In genomic region chr15:48096813-48097212, GRCh38 we compare ENCODE assay signal across 17 cellular contexts. TPM values are rescaled to one million over a fixed set of nuclear protein-coding genes. Genes with fewer than 3 reads are reported as not detected.
DNase-seq lines count a peak whose midpoint lies in the region; ATAC-seq and TF ChIP-seq lines count a peak whose summit lies in the region.
"Had no signal": no experiment of that assay in that cellular context is flagged by ENCODE, and none has a peak within 500 bp of the region (broad histone marks: within the 10 kb centered on the region; RNA-seq: fewer than 3 reads in every experiment).

No MANE protein-coding gene starts in this region.

- no peak overlapping the region for H3K27ac Mint-ChIP-seq in stimulated activated naive B cell treated with anti-CD40 and anti-IgM and Interleukin-4, amounts not matched to agents 10 μg/mL and 1 μg/mL and 100 μg/mL, for 72 hours
- H3K27ac Mint-ChIP-seq: activated T-cell treated with anti-CD3 and anti-CD28 coated beads, Interleukin-2, amount 50 U/mL, for 72 hours had no signal

- H3F3A ChIP-seq in SK-N-SH (replicated peaks; ENCODE audit: insufficient read depth), result no peaks in the 10 kb centered on the region

- no peaks in the 10 kb centered on the region for H4K20me1 ChIP-seq in SK-N-SH (ENCODE audit: insufficient read depth)

- H3K9me3 ChIP-seq in AG04450 (ENCODE audit: control insufficient read depth, insufficient read depth, low read length) (no peaks in the 10 kb centered on the region), SK-N-SH (no peaks in the 10 kb centered on the region)
- H3K9me3 ChIP-seq in effector memory CD4-positive, alpha-beta T cell (ENCODE audit: control insufficient read depth, low read length), result no peaks in the 10 kb centered on the region
- H3K9me3 ChIP-seq: Peyer's patch had no signal

- DNase-seq in AG04450 (ENCODE audit: low read depth, low spot score) (peak; percentile 58), HCEC 1CT (peak; percentile 88), SK-N-SH (no peak), fibroblast of villous mesenchyme (ENCODE audit: low read depth) (peak; percentile 80), KG1 (lab: John Stamatoyannopoulos, UW) (no peak), HUDEP-2 (lab: John Stamatoyannopoulos, UW; ENCODE audit: unreplicated experiment in 76 of 76) (no peak)
- DNase-seq in stimulated activated naive B cell treated with anti-CD40 and anti-IgM and Interleukin-4, amounts not matched to agents 10 μg/mL and 1 μg/mL and 100 μg/mL, for 72 hours, result no peak
- DNase-seq in effector memory CD4-positive, alpha-beta T cell, result no peak
- DNase-seq: activated T-cell treated with anti-CD3 and anti-CD28 coated beads, Interleukin-2, amount 50 U/mL, for 72 hours; AML-193; GF-D8; hippocampal formation; NCI-H2081 treated with DMSO at 0.1 percent for 48 hours; Peyer's patch; right cardiac atrium had no signal

- no peak overlapping the region for H3K9ac ChIP-seq in SK-N-SH

- no peak for TF ChIP-seq CTCF in AG04450 (IDR thresholded peaks at IDR 0.05; ENCODE audit: low read depth, low read length)
- no peak for TF ChIP-seq CTCF in SK-N-SH (IDR thresholded peaks at IDR 0.05)
- TF ChIP-seq CTCF in fibroblast of villous mesenchyme (IDR thresholded peaks at IDR 0.05; ENCODE audit: insufficient read depth, low read depth, low read length), result no peak

- H3K4me2 ChIP-seq in SK-N-SH, result peak overlapping the region; percentile 15; the same call in 1 of the 2 replicates

- no peaks in the 10 kb centered on the region for H3K9me2 ChIP-seq in SK-N-SH

- no peaks in the 10 kb centered on the region for H3K36me3 Mint-ChIP-seq in stimulated activated naive B cell treated with anti-CD40 and anti-IgM and Interleukin-4, amounts not matched to agents 10 μg/mL and 1 μg/mL and 100 μg/mL, for 72 hours

- H3K27me3 Mint-ChIP-seq in stimulated activated naive B cell treated with anti-CD40 and anti-IgM and Interleukin-4, amounts not matched to agents 10 μg/mL and 1 μg/mL and 100 μg/mL, for 72 hours, result peaks cover 0 to 17% of the 10 kb centered on the region in 2 donors

- no peaks in the 10 kb centered on the region for H3K4me1 Mint-ChIP-seq in stimulated activated naive B cell treated with anti-CD40 and anti-IgM and Interleukin-4, amounts not matched to agents 10 μg/mL and 1 μg/mL and 100 μg/mL, for 72 hours

- no peaks in the 10 kb centered on the region for H3K36me3 ChIP-seq in SK-N-SH (replicated peaks in 1 of 2; ENCODE audit: control insufficient read depth in 1 of 2, insufficient read depth in 2 of 2, low read length in 1 of 2)
- H3K36me3 ChIP-seq in effector memory CD4-positive, alpha-beta T cell (ENCODE audit: control insufficient read depth, insufficient read depth, low read length), result no peaks in the 10 kb centered on the region
- H3K36me3 ChIP-seq: Peyer's patch had no signal

- H3K79me2 ChIP-seq in SK-N-SH (ENCODE audit: insufficient read depth), result no peaks in the 10 kb centered on the region

- no peak overlapping the region for H2AFZ ChIP-seq in SK-N-SH (ENCODE audit: low read depth)

- H3K27me3 ChIP-seq in AG04450 (ENCODE audit: control insufficient read depth, insufficient read depth, low read length), result peaks cover 6% of the 10 kb centered on the region
- H3K27me3 ChIP-seq in SK-N-SH (ENCODE audit: insufficient read depth), result no peaks in the 10 kb centered on the region
- H3K27me3 ChIP-seq in effector memory CD4-positive, alpha-beta T cell (replicated peaks; ENCODE audit: control insufficient read depth, insufficient read depth, low read length, poor library complexity, severe bottlenecking), result no peaks in the 10 kb centered on the region
- H3K27me3 ChIP-seq: Peyer's patch had no signal

- peak in 1 of 2 experiments; percentile 57; a peak in 1 of 4 replicates for TF ChIP-seq EP300 in SK-N-SH (IDR thresholded peaks at IDR 0.05; ENCODE audit: borderline replicate concordance in 1 of 2, low read depth in 1 of 2, low read length in 1 of 2)

- no peak for TF ChIP-seq RAD21 in SK-N-SH (IDR thresholded peaks at IDR 0.05; ENCODE audit: low read length)

- peaks cover 0 to 7% of the 10 kb centered on the region in 2 experiments; a peak in 2 of 4 replicates for H3K4me1 ChIP-seq in SK-N-SH (ENCODE audit: control insufficient read depth in 1 of 2, insufficient read depth in 2 of 2, low read depth in 1 of 2, low read length in 1 of 2)
- no peaks in the 10 kb centered on the region for H3K4me1 ChIP-seq in effector memory CD4-positive, alpha-beta T cell (ENCODE audit: control insufficient read depth, insufficient read depth, low read length, poor library complexity, severe bottlenecking)
- H3K4me1 ChIP-seq: Peyer's patch had no signal

- H3K4me3 Mint-ChIP-seq in stimulated activated naive B cell treated with anti-CD40 and anti-IgM and Interleukin-4, amounts not matched to agents 10 μg/mL and 1 μg/mL and 100 μg/mL, for 72 hours, result no peak overlapping the region
- H3K4me3 Mint-ChIP-seq: activated T-cell treated with anti-CD3 and anti-CD28 coated beads, Interleukin-2, amount 50 U/mL, for 72 hours had no signal

- CTCF ChIA-PET in AG04450 (lab: Charles Lee), result interaction anchor here (0.7 kb wide), 1 partner anchor 189 kb away, joined by 3 read pairs; no protein-coding TSS in a partner anchor
- CTCF ChIA-PET in SK-N-SH (lab: Yijun Ruan, JAX), result interaction anchor here (1.1 to 1.2 kb wide), 2 partner anchors 12 to 15 kb away, joined by 3 to 4 read pairs; no protein-coding TSS in a partner anchor

- no peak for ATAC-seq in stimulated activated naive B cell treated with anti-CD40 and anti-IgM and Interleukin-4, amounts not matched to agents 10 μg/mL and 1 μg/mL and 100 μg/mL, for 72 hours (replicated peaks)
- ATAC-seq: right cardiac atrium had no signal

- H3K27ac ChIP-seq in AG04450 (ENCODE audit: low read depth, low read length) (no peak overlapping the region), SK-N-SH (ENCODE audit: low read depth in 2 of 2, low read length in 1 of 2) (no peak overlapping the region)
- no peak overlapping the region for H3K27ac ChIP-seq in effector memory CD4-positive, alpha-beta T cell (ENCODE audit: insufficient read depth, low read length, poor library complexity, severe bottlenecking)
- H3K27ac ChIP-seq: Peyer's patch had no signal

- WGBS in SK-N-SH (ENCODE audit: low lambda C conversion rate), result 0% methylated on average over 2 of the region's 2 CpGs

- H3K9me3 Mint-ChIP-seq in stimulated activated naive B cell treated with anti-CD40 and anti-IgM and Interleukin-4, amounts not matched to agents 10 μg/mL and 1 μg/mL and 100 μg/mL, for 72 hours, result peaks cover 0 to 3% of the 10 kb centered on the region in 2 donors
- H3K9me3 Mint-ChIP-seq: activated T-cell treated with anti-CD3 and anti-CD28 coated beads, Interleukin-2, amount 50 U/mL, for 72 hours had no signal

- no peak overlapping the region for H3K4me3 ChIP-seq in AG04450 (ENCODE audit: low read depth, low read length)
- no peak overlapping the region for H3K4me3 ChIP-seq in SK-N-SH (ENCODE audit: low read depth in 2 of 2, low read length in 1 of 2)
- H3K4me3 ChIP-seq in fibroblast of villous mesenchyme (ENCODE audit: low read depth, low read length), result no peak overlapping the region
- H3K4me3 ChIP-seq in effector memory CD4-positive, alpha-beta T cell (ENCODE audit: insufficient read depth, low read depth, low read length, poor library complexity, severe bottlenecking), result no peak overlapping the region
- H3K4me3 ChIP-seq: Peyer's patch had no signal

- POLR2A ChIA-PET in AG04450 (lab: Yijun Ruan, JAX) (no interaction called here), SK-N-SH (lab: Yijun Ruan, JAX) (no interaction called here)

TF ChIP-seq in SK-N-SH, 30 proteins besides CTCF, POLR2A, EP300 and RAD21:
- TF ChIP-seq POLR2AphosphoS5 (IDR thresholded peaks at IDR 0.05; ENCODE audit: low read depth, low read length) (peak; percentile 28; the same call in 1 of the 2 replicates), MAX (IDR thresholded peaks at IDR 0.05; ENCODE audit: low read depth) (no peak), FOXM1 (IDR thresholded peaks at IDR 0.05; ENCODE audit: low read depth) (no peak), SMC3 (IDR thresholded peaks at IDR 0.05; ENCODE audit: low read depth, low read length) (no peak), MXI1 (IDR thresholded peaks at IDR 0.05; ENCODE audit: low read depth, low read length) (no peak), TCF12 (IDR thresholded peaks at IDR 0.05) (peak; percentile 83), ELF1 (IDR thresholded peaks at IDR 0.05) (no peak), FOSL2 (IDR thresholded peaks at IDR 0.05; ENCODE audit: borderline replicate concordance, low read depth) (peak; percentile 72; the same call in 1 of the 2 replicates), RFX5 (IDR thresholded peaks at IDR 0.05; ENCODE audit: low read length) (no peak), IRF3 (IDR thresholded peaks at IDR 0.05; ENCODE audit: low read depth, low read length) (no peak), JUND (IDR thresholded peaks at IDR 0.05) (peak; percentile 57)
- TF ChIP-seq, protein P1, sequence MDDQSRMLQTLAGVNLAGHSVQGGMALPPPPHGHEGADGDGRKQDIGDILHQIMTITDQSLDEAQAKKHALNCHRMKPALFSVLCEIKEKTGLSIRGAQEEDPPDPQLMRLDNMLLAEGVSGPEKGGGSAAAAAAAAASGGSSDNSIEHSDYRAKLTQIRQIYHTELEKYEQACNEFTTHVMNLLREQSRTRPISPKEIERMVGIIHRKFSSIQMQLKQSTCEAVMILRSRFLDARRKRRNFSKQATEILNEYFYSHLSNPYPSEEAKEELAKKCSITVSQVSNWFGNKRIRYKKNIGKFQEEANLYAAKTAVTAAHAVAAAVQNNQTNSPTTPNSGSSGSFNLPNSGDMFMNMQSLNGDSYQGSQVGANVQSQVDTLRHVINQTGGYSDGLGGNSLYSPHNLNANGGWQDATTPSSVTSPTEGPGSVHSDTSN (IDR thresholded peaks at IDR 0.05), result peak; percentile 84

RNA-seq across cellular contexts. Expression of gene SLC24A5, which starts 24.0 kb away (rescaled TPM):
- polyA plus RNA-seq in AG04450 (2011; rRNA removed), result 0.05 TPM in 1 of 2 replicates, not detected in the other
- polyA minus RNA-seq in AG04450 (2011; rRNA and poly(A)+ RNA removed), result not detected in 2 replicates
- polyA plus RNA-seq in SK-N-SH (2012; rRNA removed), result not detected in 2 replicates
- polyA plus RNA-seq in SK-N-SH (2012; cell fraction: cytosol; rRNA removed), result 0.01 TPM in 1 of 2 replicates, not detected in the other
- not detected in 2 replicates for polyA plus RNA-seq in SK-N-SH (2012; cell fraction: nucleus; rRNA removed)
- not detected in 2 replicates for total RNA-seq in fibroblast of villous mesenchyme
- total RNA-seq: activated T-cell treated with anti-CD3 and anti-CD28 coated beads, Interleukin-2, amount 50 U/mL, for 72 hours; chondrocyte; mucosa of gallbladder; Peyer's patch; right cardiac atrium had no signal
- polyA plus RNA-seq: right cardiac atrium had no signal

Comparison
In these comparisons a context has a peak if more than half of its experiments do, and no peak if none do; other contexts are left out.
1. DNase-seq: peak in AG04450 (single experiment), HCEC 1CT (single experiment) and fibroblast of villous mesenchyme (single experiment); none in SK-N-SH (single experiment), KG1 (single experiment), stimulated activated naive B cell treated with anti-CD40 and anti-IgM and Interleukin-4, amounts not matched to agents 10 μg/mL and 1 μg/mL and 100 μg/mL, for 72 hours (single experiment), HUDEP-2 (0 of 76) and effector memory CD4-positive, alpha-beta T cell (0 of 3).